13 cellular contexts compared by ENCODE assay signal in the genomic region with DNA sequence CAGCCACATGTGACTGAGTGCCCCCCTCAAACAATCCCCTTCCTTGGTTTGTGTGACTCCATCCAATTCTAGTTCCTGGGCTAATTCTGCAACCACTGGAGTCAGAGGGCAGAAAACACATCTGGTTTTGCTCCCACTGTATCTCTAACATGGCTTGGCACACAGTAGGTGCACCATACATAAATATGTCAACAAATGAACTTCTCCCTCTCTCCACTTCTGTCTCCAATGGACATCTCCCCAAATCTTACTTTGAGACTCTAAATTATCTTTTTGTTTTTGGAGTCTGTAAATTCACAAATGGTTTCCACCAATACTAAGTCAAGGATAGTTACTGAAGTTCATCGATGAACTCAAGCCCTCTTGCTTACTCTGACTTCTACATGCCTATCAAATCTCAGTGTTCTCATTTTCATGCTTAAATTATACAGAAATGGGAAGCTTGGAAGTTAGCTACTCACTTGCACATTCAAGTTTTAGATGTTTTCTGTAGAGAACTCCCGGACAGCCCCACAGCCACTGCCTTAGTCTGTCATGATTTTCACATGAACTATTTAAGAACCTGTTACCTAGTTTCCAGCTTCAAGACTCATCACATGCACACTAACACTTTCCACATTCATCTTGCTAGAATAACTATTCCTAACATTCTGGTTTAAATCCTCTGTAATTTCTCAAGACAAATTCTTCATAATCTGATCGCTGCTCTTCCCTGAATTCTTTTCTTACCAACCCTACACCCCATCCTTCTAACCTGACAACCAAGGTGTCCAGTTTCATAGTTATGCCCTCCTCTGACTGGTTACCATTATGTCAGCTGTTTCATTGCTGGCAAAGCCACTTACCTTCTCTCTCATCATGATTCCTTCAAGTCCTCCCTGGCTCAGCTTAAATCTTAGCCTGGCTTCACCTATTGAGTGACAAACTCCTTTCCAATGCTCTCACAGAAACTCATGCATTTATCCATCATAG. TPM values are rescaled to one million over a fixed set of nuclear protein-coding genes. Genes with fewer than 3 reads are reported as not detected.
DNase-seq lines count a peak whose midpoint lies in the region; ATAC-seq, FAIRE-seq and TF ChIP-seq lines count a peak whose summit lies in the region.
"Had no signal": no experiment of that assay in that cellular context is flagged by ENCODE, and none has a peak within 500 bp of the region (broad histone marks: within the 10 kb centered on the region; RNA-seq: fewer than 3 reads in every experiment).

No MANE protein-coding gene starts in this region.

- H3K4me3 Mint-ChIP-seq in endothelial cell (ENCODE audit: unreplicated experiment), result peak overlapping the region; percentile 56

- no peaks in the 10 kb centered on the region for H3K27me3 ChIP-seq in ACC112 (ENCODE audit: insufficient read depth, low read length)

- peaks cover 25% of the 10 kb centered on the region for H3K4me1 Mint-ChIP-seq in endothelial cell (ENCODE audit: unreplicated experiment)

- ATAC-seq in HG02870 (IDR thresholded peaks at IDR 0.05; ENCODE audit: unreplicated experiment), result no peak

- H3K4me1 ChIP-seq in ACC112 (ENCODE audit: control insufficient read depth, insufficient read depth, low read length, unreplicated experiment), result peaks cover 28% of the 10 kb centered on the region

- no peak overlapping the region for H3K4me3 ChIP-seq in ACC112 (ENCODE audit: low read depth, low read length)
- H3K4me3 ChIP-seq: left ventricle myocardium inferior had no signal

- TF ChIP-seq POLR2A in GM12892 (IDR thresholded peaks at IDR 0.05; ENCODE audit: low read depth, low read length), result peak; percentile 72

- DNase-seq in GM12892 (ENCODE audit: insufficient read length) (no peak), SK-N-DZ (ENCODE audit: low spot score) (peak; percentile 11), endothelial cell (ENCODE audit: low spot score) (no peak), hypothalamus (lab: John Stamatoyannopoulos, UW) (no peak), occipital lobe (lab: John Stamatoyannopoulos, UW) (no peak), NCI-H526 treated with DMSO at 0.1 percent for 48 hours (lab: John Stamatoyannopoulos, UW) (no peak)
- DNase-seq: activated CD4-positive, alpha-beta T cell treated with anti-CD3 and anti-CD28 coated beads for 48 hours; anterior cingulate cortex; effector memory CD4-positive, alpha-beta T cell; left ventricle myocardium inferior; SHP77 had no signal

- no peaks in the 10 kb centered on the region for H3K27me3 Mint-ChIP-seq in endothelial cell (ENCODE audit: unreplicated experiment)

- peak overlapping the region; percentile 7 for H3K27ac Mint-ChIP-seq in endothelial cell (ENCODE audit: unreplicated experiment)

- 0 out of 2 replicates have a peak overlapping the region, but pooled peaks have one; percentile 1 for H3K27ac ChIP-seq in ACC112 (ENCODE audit: low read depth, low read length)
- H3K27ac ChIP-seq: left ventricle myocardium inferior had no signal

- peaks cover 64% of the 10 kb centered on the region for H3K36me3 Mint-ChIP-seq in endothelial cell (ENCODE audit: low read depth, unreplicated experiment)

- peaks cover 35% of the 10 kb centered on the region for H3K79me2 ChIP-seq in ACC112 (ENCODE audit: control insufficient read depth, insufficient read depth, low read length, unreplicated experiment)

- H3K36me3 ChIP-seq in ACC112 (ENCODE audit: insufficient read depth, low read length), result peaks cover 68% of the 10 kb centered on the region

- FAIRE-seq in GM12892 (lab: Jason Lieb, UNC), result no peak

- H2AFZ ChIP-seq in ACC112 (ENCODE audit: low read length, unreplicated experiment), result no peak overlapping the region

- H3K9me3 Mint-ChIP-seq in endothelial cell (ENCODE audit: unreplicated experiment), result no peaks in the 10 kb centered on the region

- TF ChIP-seq CTCF in endothelial cell (IDR thresholded peaks at IDR 0.05; ENCODE audit: unreplicated experiment), result no peak

RNA-seq across cellular contexts. Expression of a gene that starts 6.0 kb away (rescaled TPM):
- polyA plus RNA-seq in GM12892 (2012; ENCODE audit: missing spikeins), result 6,465 TPM
- polyA plus RNA-seq in SK-N-DZ (2014; cell fraction: cytosol; rRNA removed), result 149 and 241 TPM in 2 replicates
- polyA plus RNA-seq in SK-N-DZ (2014; cell fraction: nucleus; rRNA removed), result 103 and 339 TPM in 2 replicates
- total RNA-seq in endothelial cell (ENCODE audit: unreplicated experiment) (1,272 TPM), occipital lobe (1,054 TPM)

RNA-seq across cellular contexts. Expression of a gene that starts 12.2 kb away (rescaled TPM):
- polyA plus RNA-seq in GM12892 (2012; ENCODE audit: missing spikeins), result 0.89 TPM
- not detected in 2 replicates for polyA plus RNA-seq in SK-N-DZ (2014; cell fraction: cytosol; rRNA removed)
- 0.27 TPM in 1 of 2 replicates, not detected in the other for polyA plus RNA-seq in SK-N-DZ (2014; cell fraction: nucleus; rRNA removed)
- total RNA-seq in endothelial cell (ENCODE audit: unreplicated experiment) (3.7 TPM), occipital lobe (1.6 TPM)

RNA-seq across cellular contexts. Expression of a gene that starts 30.8 kb away (rescaled TPM):
- polyA plus RNA-seq in GM12892 (2012; ENCODE audit: missing spikeins), result 18.2 TPM
- 36.2 and 49.8 TPM in 2 replicates for polyA plus RNA-seq in SK-N-DZ (2014; cell fraction: cytosol; rRNA removed)
- polyA plus RNA-seq in SK-N-DZ (2014; cell fraction: nucleus; rRNA removed), result 46.4 and 53.5 TPM in 2 replicates
- 95.4 TPM for total RNA-seq in endothelial cell (ENCODE audit: unreplicated experiment)
- total RNA-seq in occipital lobe, result 74.1 TPM
